15 cellular contexts compared by ENCODE assay signal in genomic region chr20:44696315-44696714, GRCh38. TPM values are rescaled to one million over a fixed set of nuclear protein-coding genes. Genes with fewer than 3 reads are reported as not detected.
A peak's percentile ranks its signal among the peaks of the same experiment; 100 is the strongest.
DNase-seq lines count a peak whose midpoint lies in the region; ATAC-seq and TF ChIP-seq lines count a peak whose summit lies in the region.
"Had no signal": no experiment of that assay in that cellular context is flagged by ENCODE, and none has a peak within 500 bp of the region (broad histone marks: within the 10 kb centered on the region; RNA-seq: fewer than 3 reads in every experiment).

No MANE protein-coding gene starts in this region.

- H3K4me3 Mint-ChIP-seq in CD8-positive, alpha-beta T cell: no peak overlapping the region
- H3K4me3 Mint-ChIP-seq: activated T-helper 17 cell treated with anti-CD3 and anti-CD28 coated beads, Interleukin-2, amount 50 U/mL, for 72 hours; nephron had no signal

- H3K4me3 ChIP-seq in BLaER1 treated with 17β-estradiol and CSF1 and Interleukin-3, amounts not matched to agents 10 nM and 100 nM: no peak overlapping the region
- no peak overlapping the region for H3K4me3 ChIP-seq in Jurkat, Clone E6-1 (ENCODE audit: low read length)
- H3K4me3 ChIP-seq in cardiac fibroblast (replicated peaks in 1 of 2; ENCODE audit: low read depth in 2 of 2, low read length in 2 of 2) (no peak overlapping the region), prostate gland (no peak overlapping the region)
- H3K4me3 ChIP-seq in CD8-positive, alpha-beta T cell (ENCODE audit: low read depth, low read length): no peak overlapping the region

- H3K27ac Mint-ChIP-seq in CD8-positive, alpha-beta T cell: no peak overlapping the region
- H3K27ac Mint-ChIP-seq: activated T-helper 17 cell treated with anti-CD3 and anti-CD28 coated beads, Interleukin-2, amount 50 U/mL, for 72 hours; nephron had no signal

- H3K9me3 Mint-ChIP-seq in CD8-positive, alpha-beta T cell: peaks cover 3% of the 10 kb centered on the region
- H3K9me3 Mint-ChIP-seq: activated T-helper 17 cell treated with anti-CD3 and anti-CD28 coated beads, Interleukin-2, amount 50 U/mL, for 72 hours had no signal

- 86% methylated on average over 3 of the region's 3 CpGs for WGBS in prostate gland

- H3K36me3 ChIP-seq in BLaER1 treated with 17β-estradiol and CSF1 and Interleukin-3, amounts not matched to agents 10 nM and 100 nM: no peaks in the 10 kb centered on the region
- no peaks in the 10 kb centered on the region for H3K36me3 ChIP-seq in prostate gland
- H3K36me3 ChIP-seq in CD8-positive, alpha-beta T cell (ENCODE audit: insufficient read depth, low read length): no peaks in the 10 kb centered on the region

- peak; percentile 71 for DNase-seq in Jurkat, Clone E6-1 (ENCODE audit: low read depth, low spot score)
- DNase-seq in cardiac fibroblast (ENCODE audit: low read depth in 2 of 2) (no peak), prostate gland (ENCODE audit: low spot score) (no peak)
- no peak for DNase-seq in stimulated activated CD4-positive, alpha-beta T cell treated with anti-CD3 and anti-CD28 coated beads, Interleukin-1b, Interleukin-23, amount 100 ng/mL, for 48 hours
- DNase-seq in CD8-positive, alpha-beta T cell: no peak
- DNase-seq in stimulated activated CD4-positive, alpha-beta T cell treated with anti-CD3 and anti-CD28 coated beads, Interleukin-4, amount 100 ng/mL, for 24 hours: no peak
- DNase-seq in stimulated activated CD4-positive, alpha-beta T cell treated with anti-CD3 and anti-CD28 coated beads, Interleukin-4, amount 100 ng/mL, for 1 hour: no peak
- DNase-seq: COR-L47, kidney glomerular epithelial cell, NCI-H1417 treated with DMSO at 0.1 percent for 48 hours, NCI-H774 had no signal

- no peak for ATAC-seq in CD8-positive, alpha-beta T cell

- H3K27me3 Mint-ChIP-seq in CD8-positive, alpha-beta T cell (ENCODE audit: low read depth): no peaks in the 10 kb centered on the region

- H3K27me3 ChIP-seq in BLaER1 treated with 17β-estradiol and CSF1 and Interleukin-3, amounts not matched to agents 10 nM and 100 nM: peaks cover 0 to 11% (median 0%) of the 10 kb centered on the region in 11 experiments; a peak in 4 of 22 replicates
- H3K27me3 ChIP-seq in prostate gland (replicated peaks; ENCODE audit: insufficient read depth): no peaks in the 10 kb centered on the region
- no peaks in the 10 kb centered on the region for H3K27me3 ChIP-seq in CD8-positive, alpha-beta T cell (ENCODE audit: insufficient read depth, low read length)

- no peaks in the 10 kb centered on the region for H3K36me3 Mint-ChIP-seq in CD8-positive, alpha-beta T cell

- no peaks in the 10 kb centered on the region for H4K20me1 ChIP-seq in BLaER1 treated with 17β-estradiol and CSF1 and Interleukin-3, amounts not matched to agents 10 nM and 100 nM

- no peak for TF ChIP-seq POLR2A in prostate gland (IDR thresholded peaks at IDR 0.05)

- TF ChIP-seq CTCF in cardiac fibroblast (IDR thresholded peaks at IDR 0.05; ENCODE audit: low read depth, low read length): peak; percentile 13
- TF ChIP-seq CTCF in prostate gland (IDR thresholded peaks at IDR 0.05): no peak
- no peak for TF ChIP-seq CTCF in CD8-positive, alpha-beta T cell (IDR thresholded peaks at IDR 0.05)

- POLR2A ChIA-PET in CD8-positive, alpha-beta T cell (lab: Charles Lee): interaction anchor here (1.4 kb wide), 1 partner anchor 10 kb away, joined by 3 read pairs; no protein-coding TSS in a partner anchor

- intact Hi-C loops in prostate gland (cut with DNase I): no loop called here
- intact Hi-C loops in CD8-positive, alpha-beta T cell (cut with DNase I, micrococcal nuclease): no loop called here

- no peaks in the 10 kb centered on the region for H3K4me1 Mint-ChIP-seq in CD8-positive, alpha-beta T cell (ENCODE audit: low read depth)
- H3K4me1 Mint-ChIP-seq: activated T-helper 17 cell treated with anti-CD3 and anti-CD28 coated beads, Interleukin-2, amount 50 U/mL, for 72 hours had no signal

- no peaks in the 10 kb centered on the region; a peak in 1 of 22 replicates for H3K9me3 ChIP-seq in BLaER1 treated with 17β-estradiol and CSF1 and Interleukin-3, amounts not matched to agents 10 nM and 100 nM (replicated peaks in 1 of 11)
- H3K9me3 ChIP-seq in prostate gland: no peaks in the 10 kb centered on the region
- H3K9me3 ChIP-seq in CD8-positive, alpha-beta T cell (ENCODE audit: low read length): no peaks in the 10 kb centered on the region

- H3K27ac ChIP-seq in BLaER1 treated with 17β-estradiol and CSF1 and Interleukin-3, amounts not matched to agents 10 nM and 100 nM: 0 out of 22 replicates have a peak overlapping the region, but pooled peaks of 1 of the 11 experiments have one; percentile 4
- peak overlapping the region; percentile 12 to 49 for H3K27ac ChIP-seq in prostate gland
- no peak overlapping the region for H3K27ac ChIP-seq in CD8-positive, alpha-beta T cell (ENCODE audit: low read depth, low read length)
- H3K27ac ChIP-seq: HL-60 had no signal

- CTCF ChIA-PET in CD8-positive, alpha-beta T cell (lab: Charles Lee): interaction anchor here (4.1 kb wide), 1 partner anchor 12 kb away, joined by 24 read pairs; no protein-coding TSS in a partner anchor

- peaks cover 32 to 65% (median 53%) of the 10 kb centered on the region in 10 experiments for H3K4me1 ChIP-seq in BLaER1 treated with 17β-estradiol and CSF1 and Interleukin-3, amounts not matched to agents 10 nM and 100 nM
- H3K4me1 ChIP-seq in prostate gland (replicated peaks): no peaks in the 10 kb centered on the region
- H3K4me1 ChIP-seq in CD8-positive, alpha-beta T cell (ENCODE audit: insufficient read depth, low read length): no peaks in the 10 kb centered on the region

- H3K9ac ChIP-seq in BLaER1 treated with 17β-estradiol and CSF1 and Interleukin-3, amounts not matched to agents 10 nM and 100 nM: no peak overlapping the region

- H3K4me2 ChIP-seq in BLaER1 treated with 17β-estradiol and CSF1 and Interleukin-3, amounts not matched to agents 10 nM and 100 nM: peak overlapping the region; percentile 11 to 69 (median 51); a peak in 21 of 22 replicates

RNA-seq across cellular contexts. Expression of gene CCN5, which starts 18.9 kb away (rescaled TPM):
- polyA plus RNA-seq in Jurkat, Clone E6-1 (2012; ENCODE audit: insufficient read depth, insufficient read length): not detected
- 10 to 100 TPM; 62.9 to 64.3 TPM for total RNA-seq in prostate gland
- total RNA-seq in CD8-positive, alpha-beta T cell: not detected
- total RNA-seq: activated T-helper 17 cell treated with anti-CD3 and anti-CD28 coated beads, Interleukin-2, amount 50 U/mL, for 72 hours had no signal

RNA-seq across cellular contexts. Expression of gene ADA, which starts 44.8 kb away (rescaled TPM):
- 1,574 TPM for polyA plus RNA-seq in Jurkat, Clone E6-1 (2012; ENCODE audit: insufficient read depth, insufficient read length)
- total RNA-seq in prostate gland: 1 to 10 TPM; 1.1 to 10.0 TPM
- total RNA-seq in CD8-positive, alpha-beta T cell: 10 to 100 TPM; 27.9 to 30.2 TPM

RNA-seq across cellular contexts. Expression of gene KCNK15, which starts 49.4 kb away (rescaled TPM):
- polyA plus RNA-seq in Jurkat, Clone E6-1 (2012; ENCODE audit: insufficient read depth, insufficient read length): not detected
- total RNA-seq in prostate gland: 10 to 100 TPM in 1 of 2 donors, 1 to 10 TPM in 1; 1.5 to 16.1 TPM
- total RNA-seq in CD8-positive, alpha-beta T cell: not detected

Comparison
In these comparisons a context has a peak if more than half of its experiments do, and no peak if none do; other contexts are left out.
1. RNA of gene CCN5, which starts 18.9 kb away (total RNA-seq): 62.9 to 64.3 TPM in prostate gland; not detected in CD8-positive, alpha-beta T cell; every median in the first group is over 10 times any median in the second.